In genomic region chr15:45646220-45646619, GRCh38 we compare ENCODE assay signal across 11 cellular contexts. TPM values are rescaled to one million over a fixed set of nuclear protein-coding genes. Genes with fewer than 3 reads are reported as not detected.
DNase-seq lines count a peak whose midpoint lies in the region; ATAC-seq and TF ChIP-seq lines count a peak whose summit lies in the region.
"Had no signal": no experiment of that assay in that cellular context is flagged by ENCODE, and none has a peak within 500 bp of the region (broad histone marks: within the 10 kb centered on the region; RNA-seq: fewer than 3 reads in every experiment).

No MANE protein-coding gene starts in this region.

- no peak for DNase-seq in activated T-cell treated with anti-CD3 and anti-CD28 coated beads, Interleukin-2, amount 50 U/mL, for 72 hours
- no peak for DNase-seq in activated T-cell treated with anti-CD3 and anti-CD28 coated beads, Interleukin-2, amount 50 U/mL, for 4 hours
- DNase-seq in brain microvascular endothelial cell (peak; percentile 60), kidney tubule cell (ENCODE audit: low spot score) (peak; percentile 23), upper lobe of right lung (no peak), T-helper 9 cell (no peak)
- DNase-seq in stimulated activated CD4-positive, alpha-beta T cell treated with anti-CD3 and anti-CD28 coated beads, Interleukin-2, amount 100 ng/mL, for 48 hours, result no peak
- DNase-seq in effector memory CD4-positive, alpha-beta T cell, result no peak
- DNase-seq: NCI-H510A, Peyer's patch had no signal

- no peaks in the 10 kb centered on the region for H3K9me3 ChIP-seq in upper lobe of right lung
- H3K9me3 ChIP-seq in effector memory CD4-positive, alpha-beta T cell (ENCODE audit: control insufficient read depth, low read length), result no peaks in the 10 kb centered on the region
- H3K9me3 ChIP-seq: Peyer's patch had no signal

- H3K36me3 Mint-ChIP-seq in activated T-cell treated with anti-CD3 and anti-CD28 coated beads, Interleukin-2, amount 50 U/mL, for 72 hours (ENCODE audit: insufficient read depth in 2 of 2), result peaks cover 4 to 9% of the 10 kb centered on the region in 2 donors
- peaks cover 17% of the 10 kb centered on the region for H3K36me3 Mint-ChIP-seq in activated T-cell treated with anti-CD3 and anti-CD28 coated beads, Interleukin-2, amount 50 U/mL, for 4 hours (ENCODE audit: insufficient read depth)

- H3K4me3 Mint-ChIP-seq in activated T-cell treated with anti-CD3 and anti-CD28 coated beads, Interleukin-2, amount 50 U/mL, for 72 hours, result peak overlapping the region; percentile 63 to 75
- H3K4me3 Mint-ChIP-seq in activated T-cell treated with anti-CD3 and anti-CD28 coated beads, Interleukin-2, amount 50 U/mL, for 4 hours, result no peak overlapping the region
- H3K4me3 Mint-ChIP-seq: activated naive CD4-positive, alpha-beta T cell treated with anti-CD3 and anti-CD28 coated beads, Interleukin-2, amount 50 U/mL, for 24 hours had no signal

- H3K27ac Mint-ChIP-seq in activated T-cell treated with anti-CD3 and anti-CD28 coated beads, Interleukin-2, amount 50 U/mL, for 72 hours, result peak overlapping the region; percentile 94
- H3K27ac Mint-ChIP-seq: activated naive CD4-positive, alpha-beta T cell treated with anti-CD3 and anti-CD28 coated beads, Interleukin-2, amount 50 U/mL, for 24 hours had no signal

- no peaks in the 10 kb centered on the region for H3K27me3 ChIP-seq in brain microvascular endothelial cell (replicated peaks)
- H3K27me3 ChIP-seq in upper lobe of right lung, result no peaks in the 10 kb centered on the region
- H3K27me3 ChIP-seq in effector memory CD4-positive, alpha-beta T cell (replicated peaks; ENCODE audit: control insufficient read depth, insufficient read depth, low read length, poor library complexity, severe bottlenecking), result no peaks in the 10 kb centered on the region
- H3K27me3 ChIP-seq: Peyer's patch had no signal

- H3K36me3 ChIP-seq in brain microvascular endothelial cell (replicated peaks), result no peaks in the 10 kb centered on the region
- H3K36me3 ChIP-seq in upper lobe of right lung, result no peaks in the 10 kb centered on the region
- no peaks in the 10 kb centered on the region for H3K36me3 ChIP-seq in effector memory CD4-positive, alpha-beta T cell (ENCODE audit: control insufficient read depth, insufficient read depth, low read length)

- ATAC-seq in activated T-cell treated with anti-CD3 and anti-CD28 coated beads, Interleukin-2, amount 50 U/mL, for 72 hours (replicated peaks in 1 of 2), result peak in 1 of 2 donors; percentile 35
- ATAC-seq in activated T-cell treated with anti-CD3 and anti-CD28 coated beads, Interleukin-2, amount 50 U/mL, for 4 hours, result no peak
- no peak for ATAC-seq in upper lobe of right lung

- H3K4me3 ChIP-seq in brain microvascular endothelial cell (ENCODE audit: low read depth, low read length) (no peak overlapping the region), upper lobe of right lung (no peak overlapping the region)
- H3K4me3 ChIP-seq in effector memory CD4-positive, alpha-beta T cell (ENCODE audit: insufficient read depth, low read depth, low read length, poor library complexity, severe bottlenecking), result no peak overlapping the region
- H3K4me3 ChIP-seq: Peyer's patch had no signal

- intact Hi-C loops in upper lobe of right lung (cut with DNase I), result no loop called here

- in situ Hi-C loops in brain microvascular endothelial cell (cut with HindIII; ENCODE audit: low pct_ligation_motif_present, low sequenced_read_pairs), result no loop called here

- H3K27ac ChIP-seq in brain microvascular endothelial cell, result peak overlapping the region; percentile 80
- H3K27ac ChIP-seq in upper lobe of right lung, result peak overlapping the region; percentile 80
- H3K27ac ChIP-seq in effector memory CD4-positive, alpha-beta T cell (ENCODE audit: insufficient read depth, low read length, poor library complexity, severe bottlenecking), result no peak overlapping the region

- peaks cover 82% of the 10 kb centered on the region for H3K4me1 ChIP-seq in upper lobe of right lung
- peaks cover 19% of the 10 kb centered on the region for H3K4me1 ChIP-seq in effector memory CD4-positive, alpha-beta T cell (ENCODE audit: control insufficient read depth, insufficient read depth, low read length, poor library complexity, severe bottlenecking)

- TF ChIP-seq CTCF in brain microvascular endothelial cell (IDR thresholded peaks at IDR 0.05; ENCODE audit: low read depth, low read length, missing control alignments) (no peak), upper lobe of right lung (IDR thresholded peaks at IDR 0.05) (no peak)

- peaks cover 77% of the 10 kb centered on the region for H3K4me1 Mint-ChIP-seq in activated T-cell treated with anti-CD3 and anti-CD28 coated beads, Interleukin-2, amount 50 U/mL, for 72 hours (ENCODE audit: low read depth)
- H3K4me1 Mint-ChIP-seq in activated T-cell treated with anti-CD3 and anti-CD28 coated beads, Interleukin-2, amount 50 U/mL, for 4 hours (ENCODE audit: low read depth), result peaks cover 67% of the 10 kb centered on the region

- peaks cover 0 to 2% of the 10 kb centered on the region in 2 donors for H3K9me3 Mint-ChIP-seq in activated T-cell treated with anti-CD3 and anti-CD28 coated beads, Interleukin-2, amount 50 U/mL, for 72 hours
- H3K9me3 Mint-ChIP-seq in activated T-cell treated with anti-CD3 and anti-CD28 coated beads, Interleukin-2, amount 50 U/mL, for 4 hours, result peaks cover 4% of the 10 kb centered on the region
- H3K9me3 Mint-ChIP-seq: activated naive CD4-positive, alpha-beta T cell treated with anti-CD3 and anti-CD28 coated beads, Interleukin-2, amount 50 U/mL, for 24 hours had no signal

- H3K27me3 Mint-ChIP-seq in activated T-cell treated with anti-CD3 and anti-CD28 coated beads, Interleukin-2, amount 50 U/mL, for 72 hours (ENCODE audit: low read depth), result no peaks in the 10 kb centered on the region
- no peaks in the 10 kb centered on the region for H3K27me3 Mint-ChIP-seq in activated T-cell treated with anti-CD3 and anti-CD28 coated beads, Interleukin-2, amount 50 U/mL, for 4 hours (ENCODE audit: low read depth)
- H3K27me3 Mint-ChIP-seq: activated naive CD4-positive, alpha-beta T cell treated with anti-CD3 and anti-CD28 coated beads, Interleukin-2, amount 50 U/mL, for 24 hours had no signal

RNA-seq across cellular contexts. Expression of gene SQOR, which starts 11.4 kb away (rescaled TPM):
- total RNA-seq in activated T-cell treated with anti-CD3 and anti-CD28 coated beads, Interleukin-2, amount 50 U/mL, for 72 hours, result 100 to 1,000 TPM; 108 to 166 TPM
- total RNA-seq in activated T-cell treated with anti-CD3 and anti-CD28 coated beads, Interleukin-2, amount 50 U/mL, for 4 hours, result 10 to 100 TPM; 34.4 to 58.4 (median 39.4) TPM
- 103 TPM for total RNA-seq in upper lobe of right lung

RNA-seq across cellular contexts. Expression of gene BLOC1S6, which starts 59.0 kb away (rescaled TPM):
- total RNA-seq in activated T-cell treated with anti-CD3 and anti-CD28 coated beads, Interleukin-2, amount 50 U/mL, for 72 hours, result 10 to 100 TPM; 52.5 to 60.0 TPM
- 10 to 100 TPM; 49.6 to 58.2 (median 49.9) TPM for total RNA-seq in activated T-cell treated with anti-CD3 and anti-CD28 coated beads, Interleukin-2, amount 50 U/mL, for 4 hours
- 40.9 TPM for total RNA-seq in upper lobe of right lung

Comparison
In these comparisons a context has a peak if more than half of its experiments do, and no peak if none do; other contexts are left out.
1. DNase-seq: peak in brain microvascular endothelial cell (single experiment) and kidney tubule cell (single experiment); none in activated T-cell treated with anti-CD3 and anti-CD28 coated beads, Interleukin-2, amount 50 U/mL, for 72 hours (0 of 2), activated T-cell treated with anti-CD3 and anti-CD28 coated beads, Interleukin-2, amount 50 U/mL, for 4 hours (single experiment), upper lobe of right lung (single experiment), T-helper 9 cell (single experiment), stimulated activated CD4-positive, alpha-beta T cell treated with anti-CD3 and anti-CD28 coated beads, Interleukin-2, amount 100 ng/mL, for 48 hours (0 of 2) and effector memory CD4-positive, alpha-beta T cell (0 of 3).